Comparison of ENCODE assay signal across 35 cellular contexts in the genomic region with DNA sequence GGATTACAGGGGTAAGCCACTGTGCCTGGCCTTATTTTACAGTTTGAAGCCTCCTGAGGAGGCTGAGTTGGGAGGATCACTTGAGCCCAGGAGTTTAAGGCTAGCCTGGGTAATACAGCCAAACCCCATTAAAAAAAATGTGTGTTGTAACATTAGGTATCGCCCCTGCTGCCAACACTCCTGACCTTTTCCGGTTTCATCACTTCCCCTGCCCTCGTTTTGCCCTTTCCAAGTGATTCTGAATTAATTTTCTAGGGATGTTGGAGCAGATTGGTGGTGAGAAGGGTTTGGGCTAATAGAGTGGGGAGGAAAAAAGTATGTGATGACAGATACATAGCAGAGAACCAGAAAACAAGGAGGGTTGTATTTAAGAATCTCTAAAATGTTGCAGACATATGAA. TPM values are rescaled to one million over a fixed set of nuclear protein-coding genes. Genes with fewer than 3 reads are reported as not detected.
"Had no signal": no experiment of that assay in that cellular context is flagged by ENCODE, and none has a peak within 500 bp of the region (broad histone marks: within the 10 kb centered on the region; RNA-seq: fewer than 3 reads in every experiment).

No MANE protein-coding gene starts in this region.

- H3K9ac ChIP-seq: KMS-11 had no signal

- H3K27ac Mint-ChIP-seq: activated CD4-positive, alpha-beta T cell treated with anti-CD3 and anti-CD28 coated beads, Interleukin-2, amount 10 ng/mL, durations not matched to agents 24 days and 14 days; activated CD8-positive, alpha-beta T cell treated with anti-CD3 and anti-CD28 coated beads for 36 hours; activated naive CD4-positive, alpha-beta T cell treated with anti-CD3 and anti-CD28 coated beads, Interleukin-2, amount 50 U/mL, for 24 hours; activated naive CD8-positive, alpha-beta T cell treated with anti-CD3 and anti-CD28 coated beads, Interleukin-2, amount 10 ng/mL, durations not matched to agents 7 days and 5 days; activated T-cell treated with anti-CD3 and anti-CD28 coated beads, Interleukin-2, amount 50 U/mL, for 72 hours; activated T-helper 17 cell treated with anti-CD3 and anti-CD28 coated beads, Interleukin-2, amount 50 U/mL, for 72 hours had no signal

- DNase-seq: activated CD4-positive, alpha-beta T cell treated with anti-CD3 and anti-CD28 coated beads, Interleukin-2, amount 10 ng/mL, durations not matched to agents 24 days and 14 days; activated CD4-positive, alpha-beta T cell treated with anti-CD3 and anti-CD28 coated beads, Interleukin-2, amount 50 U/mL, for 4 hours; activated CD8-positive, alpha-beta T cell treated with anti-CD3 and anti-CD28 coated beads for 36 hours; activated effector memory CD4-positive, alpha-beta T cell treated with anti-CD3 and anti-CD28 coated beads, Interleukin-2, amount 50 U/mL, for 16 hours; activated naive CD4-positive, alpha-beta T cell treated with Interleukin-2 at 50 U/mL for 16 hours; activated naive CD8-positive, alpha-beta T cell treated with anti-CD3 and anti-CD28 coated beads, Interleukin-2, amount 10 ng/mL, durations not matched to agents 7 days and 5 days; activated T-cell treated with anti-CD3 and anti-CD28 coated beads, Interleukin-2, amount 50 U/mL, for 1 hour; activated T-cell treated with anti-CD3 and anti-CD28 coated beads, Interleukin-2, amount 50 U/mL, for 72 hours; amygdala; NCI-H1092 treated with DMSO at 0.1 percent for 48 hours; NCI-H1417; NCI-H146; NCI-H187; NCI-H2029 treated with DMSO at 0.1 percent for 48 hours; NCI-H2107; NCI-H2171; NCI-H510A; NCI-H526; NCI-H748 treated with DMSO at 0.1 percent for 48 hours; NK-92 treated with Interleukin-12 subunit alpha and Interleukin-12 subunit beta, amount 100 ng/mL, for 24 hours; PC-9; SW 1271; T1000 had no signal

- H3K4me2 ChIP-seq: KMS-11, PC-9 had no signal

- H3K4me1 ChIP-seq: ascending aorta had no signal

- H3K27ac ChIP-seq: ascending aorta, KMS-11, PC-9, RWPE1 had no signal

- H3K9me3 ChIP-seq: ascending aorta had no signal

- H3K4me3 Mint-ChIP-seq: activated CD4-positive, alpha-beta T cell treated with anti-CD3 and anti-CD28 coated beads, Interleukin-2, amount 10 ng/mL, durations not matched to agents 24 days and 14 days; activated CD8-positive, alpha-beta T cell treated with anti-CD3 and anti-CD28 coated beads for 36 hours; activated naive CD4-positive, alpha-beta T cell treated with anti-CD3 and anti-CD28 coated beads, Interleukin-2, amount 50 U/mL, for 24 hours; activated naive CD8-positive, alpha-beta T cell treated with anti-CD3 and anti-CD28 coated beads, Interleukin-2, amount 10 ng/mL, durations not matched to agents 7 days and 5 days; activated T-cell treated with anti-CD3 and anti-CD28 coated beads, Interleukin-2, amount 50 U/mL, for 72 hours; activated T-helper 17 cell treated with anti-CD3 and anti-CD28 coated beads, Interleukin-2, amount 50 U/mL, for 72 hours had no signal

- H3K27me3 ChIP-seq: ascending aorta had no signal

- H3K36me3 ChIP-seq: ascending aorta had no signal

- H3K4me1 Mint-ChIP-seq: activated T-helper 17 cell treated with anti-CD3 and anti-CD28 coated beads, Interleukin-2, amount 50 U/mL, for 72 hours had no signal

- H3K36me3 Mint-ChIP-seq: activated naive CD4-positive, alpha-beta T cell treated with anti-CD3 and anti-CD28 coated beads, Interleukin-2, amount 50 U/mL, for 24 hours; activated naive CD8-positive, alpha-beta T cell treated with anti-CD3 and anti-CD28 coated beads, Interleukin-2, amount 10 ng/mL, durations not matched to agents 7 days and 5 days had no signal

- H3K4me3 ChIP-seq: ascending aorta, PC-9 had no signal

- H2AFZ ChIP-seq: PC-9 had no signal

- H3K27me3 Mint-ChIP-seq: activated CD4-positive, alpha-beta T cell treated with anti-CD3 and anti-CD28 coated beads, Interleukin-2, amount 10 ng/mL, durations not matched to agents 24 days and 14 days; activated CD8-positive, alpha-beta T cell treated with anti-CD3 and anti-CD28 coated beads for 36 hours; activated naive CD4-positive, alpha-beta T cell treated with anti-CD3 and anti-CD28 coated beads, Interleukin-2, amount 50 U/mL, for 24 hours; activated naive CD8-positive, alpha-beta T cell treated with anti-CD3 and anti-CD28 coated beads, Interleukin-2, amount 10 ng/mL, durations not matched to agents 7 days and 5 days; activated T-helper 17 cell treated with anti-CD3 and anti-CD28 coated beads, Interleukin-2, amount 50 U/mL, for 72 hours had no signal

- ATAC-seq: activated CD8-positive, alpha-beta T cell treated with anti-CD3 and anti-CD28 coated beads for 36 hours; activated T-cell treated with anti-CD3 and anti-CD28 coated beads, Interleukin-2, amount 50 U/mL, for 72 hours; activated T-helper 17 cell treated with anti-CD3 and anti-CD28 coated beads, Interleukin-2, amount 50 U/mL, for 72 hours; Right ventricle myocardium inferior had no signal

- H3K9me3 Mint-ChIP-seq: activated CD4-positive, alpha-beta T cell treated with anti-CD3 and anti-CD28 coated beads, Interleukin-2, amount 10 ng/mL, durations not matched to agents 24 days and 14 days; activated CD8-positive, alpha-beta T cell treated with anti-CD3 and anti-CD28 coated beads for 36 hours; activated naive CD4-positive, alpha-beta T cell treated with anti-CD3 and anti-CD28 coated beads, Interleukin-2, amount 50 U/mL, for 24 hours; activated naive CD8-positive, alpha-beta T cell treated with anti-CD3 and anti-CD28 coated beads, Interleukin-2, amount 10 ng/mL, durations not matched to agents 7 days and 5 days; activated T-cell treated with anti-CD3 and anti-CD28 coated beads, Interleukin-2, amount 50 U/mL, for 72 hours; activated T-helper 17 cell treated with anti-CD3 and anti-CD28 coated beads, Interleukin-2, amount 50 U/mL, for 72 hours had no signal

RNA-seq across cellular contexts. Expression of a gene that starts 25.6 kb away (rescaled TPM):
- total RNA-seq: activated CD4-positive, alpha-beta T cell treated with anti-CD3 and anti-CD28 coated beads, Interleukin-2, amount 10 ng/mL, durations not matched to agents 24 days and 14 days; activated CD8-positive, alpha-beta memory T cell treated with anti-CD3 and anti-CD28 coated beads for 36 hours; activated CD8-positive, alpha-beta T cell treated with anti-CD3 and anti-CD28 coated beads for 36 hours; activated naive CD8-positive, alpha-beta T cell treated with anti-CD3 and anti-CD28 coated beads, Interleukin-2, amount 10 ng/mL, durations not matched to agents 7 days and 5 days; activated T-cell treated with anti-CD3 and anti-CD28 coated beads, Interleukin-2, amount 50 U/mL, for 72 hours; activated T-helper 17 cell treated with anti-CD3 and anti-CD28 coated beads, Interleukin-2, amount 50 U/mL, for 72 hours; ascending aorta; cardiac septum; M059J; PC-9; Right ventricle myocardium inferior; T-helper 1 cell treated with Interleukin-12 subunit alpha and Interleukin-12 subunit beta and Interleukin-4 antibody, amounts not matched to agents 30 ng/mL and 1 ng/mL, for 36 hours; T-helper 2 cell treated with Interferon-gamma antibody and Interleukin-4, amounts not matched to agents 100 ng/mL and 5 ng/mL, for 36 hours had no signal
- polyA plus RNA-seq: adipose tissue had no signal
